Comparison of ENCODE assay signal across 29 cellular contexts in genomic region chr21:37939251-37939650, GRCh38. TPM values are rescaled to one million over a fixed set of nuclear protein-coding genes. Genes with fewer than 3 reads are reported as not detected.
A peak's percentile ranks its signal among the peaks of the same experiment; 100 is the strongest.
DNase-seq lines count a peak whose midpoint lies in the region; ATAC-seq, FAIRE-seq and TF ChIP-seq lines count a peak whose summit lies in the region.
"Had no signal": no experiment of that assay in that cellular context is flagged by ENCODE, and none has a peak within 500 bp of the region (broad histone marks: within the 10 kb centered on the region; RNA-seq: fewer than 3 reads in every experiment).

No MANE protein-coding gene starts in this region.

- no peaks in the 10 kb centered on the region for H3K9me1 ChIP-seq in keratinocyte (ENCODE audit: control insufficient read depth, extremely low read depth, insufficient read depth, low read length)

- H3K9ac ChIP-seq in keratinocyte (ENCODE audit: control insufficient read depth, extremely low read depth, insufficient read depth, low read length): no peak overlapping the region
- H3K9ac ChIP-seq: BLaER1 treated with 17β-estradiol and CSF1 and Interleukin-3, amounts not matched to agents 10 nM and 100 nM; SK-N-SH had no signal

- H3K9me3 ChIP-seq in keratinocyte (ENCODE audit: control insufficient read depth, low read depth, low read length): no peaks in the 10 kb centered on the region
- peaks cover 0 to 6% (median 0%) of the 10 kb centered on the region in 4 donors for H3K9me3 ChIP-seq in esophagus muscularis mucosa
- H3K9me3 ChIP-seq: A549, MG63, Peyer's patch, SK-N-SH had no signal

- no peak for TF ChIP-seq CTCF in keratinocyte (optimal IDR thresholded peaks at IDR 0.05 in 1 of 3, IDR thresholded peaks at IDR 0.05 in 1 of 3, conservative IDR thresholded peaks at IDR 0.05 in 1 of 3; ENCODE audit: extremely low read depth in 1 of 3, insufficient read depth in 2 of 3, low read length in 3 of 3)
- no peak for TF ChIP-seq CTCF in esophagus muscularis mucosa (IDR thresholded peaks at IDR 0.05)

- H3K27ac ChIP-seq in keratinocyte (ENCODE audit: control insufficient read depth, insufficient read depth, low read length): no peak overlapping the region
- H3K27ac ChIP-seq in esophagus muscularis mucosa (replicated peaks in 1 of 4): no peak overlapping the region
- H3K27ac ChIP-seq: A549; BLaER1 treated with 17β-estradiol and CSF1 and Interleukin-3, amounts not matched to agents 10 nM and 100 nM; HL-60; Peyer's patch had no signal

- no peaks in the 10 kb centered on the region for H4K20me1 ChIP-seq in keratinocyte (ENCODE audit: control insufficient read depth, extremely low read depth, insufficient read depth, low read length)
- H4K20me1 ChIP-seq: BLaER1 treated with 17β-estradiol and CSF1 and Interleukin-3, amounts not matched to agents 10 nM and 100 nM had no signal

- H3K79me2 ChIP-seq in keratinocyte (ENCODE audit: control insufficient read depth, insufficient read depth, low read length): no peaks in the 10 kb centered on the region

- 79% methylated on average over 4 of the region's 4 CpGs for WGBS in esophagus muscularis mucosa

- intact Hi-C loops in esophagus muscularis mucosa (cut with DNase I): no loop called here

- dilution Hi-C loops in keratinocyte (cut with MboI; ENCODE audit: extremely low pct_ligation_motif_present, low sequenced_read_pairs): no loop called here

- peak; percentile 73 for DNase-seq in HT-29 (ENCODE audit: low spot score)
- peak; percentile 44 for DNase-seq in NCI-H2196 (lab: John Stamatoyannopoulos, UW; ENCODE audit: unreplicated experiment)
- peak; percentile 13 for DNase-seq in SW480 (ENCODE audit: low spot score)
- peak; percentile 4 for DNase-seq in keratinocyte (ENCODE audit: low read depth, low spot score)
- DNase-seq in esophagus muscularis mucosa (ENCODE audit: extremely low spot score): no peak
- DNase-seq in pons (ENCODE audit: low spot score): no peak
- DNase-seq: AML-193; CD4-positive, alpha-beta T cell; DMS53; GOT3; MG63; NCI-H1417; NCI-H1694 treated with DMSO at 0.1 percent for 48 hours; NCI-H2081; NCI-H524; NCI-H774; Peyer's patch; SK-N-SH; SW 1271; T-helper 17 cell had no signal

- no peak for TF ChIP-seq POLR2A in esophagus muscularis mucosa (IDR thresholded peaks at IDR 0.05; ENCODE audit: low read depth)

- H3K4me3 ChIP-seq in keratinocyte (ENCODE audit: control insufficient read depth in 2 of 3, extremely low read depth in 1 of 3, insufficient read depth in 2 of 3, low read depth in 1 of 3, low read length in 3 of 3): no peak overlapping the region
- no peak overlapping the region for H3K4me3 ChIP-seq in esophagus muscularis mucosa
- H3K4me3 ChIP-seq: A549; BLaER1 treated with 17β-estradiol and CSF1 and Interleukin-3, amounts not matched to agents 10 nM and 100 nM; HAP-1; MG63; Peyer's patch had no signal

- no peak overlapping the region for H3K4me2 ChIP-seq in keratinocyte (ENCODE audit: control insufficient read depth, extremely low read depth, insufficient read depth, low read depth, low read length)
- H3K4me2 ChIP-seq: A549; BLaER1 treated with 17β-estradiol and CSF1 and Interleukin-3, amounts not matched to agents 10 nM and 100 nM; SK-N-SH had no signal

- H2AFZ ChIP-seq in keratinocyte (ENCODE audit: control insufficient read depth, low read length): no peak overlapping the region

- FAIRE-seq in keratinocyte (lab: Jason Lieb, UNC): no peak
- FAIRE-seq: A549, GM18507 had no signal

- H3K36me3 ChIP-seq in keratinocyte (ENCODE audit: control insufficient read depth in 2 of 2, extremely low read depth in 1 of 2, insufficient read depth in 2 of 2, low read length in 2 of 2) (no peaks in the 10 kb centered on the region), esophagus muscularis mucosa (no peaks in the 10 kb centered on the region)
- H3K36me3 ChIP-seq: BLaER1 treated with 17β-estradiol and CSF1 and Interleukin-3, amounts not matched to agents 10 nM and 100 nM; HAP-1; MG63; Peyer's patch had no signal

- H3K4me1 ChIP-seq in keratinocyte (ENCODE audit: control insufficient read depth, extremely low read depth, insufficient read depth, low read length) (no peaks in the 10 kb centered on the region), esophagus muscularis mucosa (no peaks in the 10 kb centered on the region)
- H3K4me1 ChIP-seq: A549; BLaER1 treated with 17β-estradiol and CSF1 and Interleukin-3, amounts not matched to agents 10 nM and 100 nM; HAP-1; Peyer's patch had no signal

- no peak for TF ChIP-seq EP300 in esophagus muscularis mucosa (IDR thresholded peaks at IDR 0.05)

- no peak for ATAC-seq in HG03039 (IDR thresholded peaks at IDR 0.05; ENCODE audit: unreplicated experiment)
- no peak for ATAC-seq in GM21723 (IDR thresholded peaks at IDR 0.05; ENCODE audit: unreplicated experiment)
- ATAC-seq: A549, T-helper 17 cell had no signal

- H3K27me3 ChIP-seq in keratinocyte (ENCODE audit: control insufficient read depth, extremely low read depth, insufficient read depth, low read length) (no peaks in the 10 kb centered on the region), esophagus muscularis mucosa (no peaks in the 10 kb centered on the region)
- H3K27me3 ChIP-seq: BLaER1 treated with 17β-estradiol and CSF1 and Interleukin-3, amounts not matched to agents 10 nM and 100 nM; MG63; Peyer's patch had no signal

RNA-seq across cellular contexts. Expression of gene KCNJ6, which starts 23.0 kb away (rescaled TPM):
- not detected in 2 replicates for total RNA-seq in HT-29 (2014; rRNA removed; shearing (Covaris generic))
- polyA plus RNA-seq in keratinocyte: not detected in 3 replicates
- not detected for polyA plus RNA-seq in keratinocyte (2011; ENCODE audit: low read depth)
- not detected in 2 replicates for polyA plus RNA-seq in keratinocyte (2011; cell fraction: cytosol; rRNA removed)
- polyA plus RNA-seq in keratinocyte (2011; cell fraction: nucleus; rRNA removed): not detected in 2 replicates
- not detected in 2 replicates for polyA plus RNA-seq in keratinocyte (2012; ENCODE audit: low replicate concordance)
- polyA minus RNA-seq in keratinocyte: not detected in 3 replicates
- not detected for polyA minus RNA-seq in keratinocyte (2011; cell fraction: cytosol; rRNA and poly(A)+ RNA removed)
- polyA minus RNA-seq in keratinocyte (2011; cell fraction: nucleus; rRNA and poly(A)+ RNA removed): not detected in 2 replicates
- under 1 TPM in 2 of 4 donors, not detected in 2; under 0.01 TPM for total RNA-seq in esophagus muscularis mucosa
- total RNA-seq: CD4-positive, alpha-beta T cell; Daoy; G401; T-helper 17 cell had no signal
- polyA plus RNA-seq: SK-N-SH had no signal

Comparison
In these comparisons a context has a peak if more than half of its experiments do, and no peak if none do; other contexts are left out.
1. DNase-seq: peak in HT-29 (single experiment), NCI-H2196 (single experiment), SW480 (single experiment) and keratinocyte (single experiment); none in esophagus muscularis mucosa (single experiment) and pons (single experiment).